In the genomic region with DNA sequence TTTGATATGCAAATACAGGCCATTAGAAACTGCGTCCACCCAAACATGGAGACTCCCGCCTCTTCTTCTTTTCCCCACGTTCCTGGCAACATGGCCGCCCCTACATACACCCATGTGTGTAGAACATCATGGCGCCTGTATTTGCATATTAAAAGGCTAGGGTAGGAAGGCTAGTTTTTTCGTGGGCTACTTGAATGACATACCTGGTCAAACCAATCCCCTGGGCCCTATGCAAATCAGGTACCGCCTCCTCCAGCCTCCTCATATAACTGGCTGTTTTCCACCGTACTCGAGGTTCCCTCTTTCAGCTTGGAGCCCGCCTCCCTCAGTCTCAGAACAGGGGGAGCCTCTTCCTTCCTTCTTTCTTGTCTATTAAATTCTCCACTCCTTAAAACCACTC, we compare ENCODE assay signal across 1 cellular context.
A peak's percentile ranks its signal among the peaks of the same experiment; 100 is the strongest.
TF ChIP-seq lines count a peak whose summit lies in the region.

No MANE protein-coding gene starts in this region.

TF ChIP-seq in K562, 482 proteins besides CTCF, POLR2A, EP300 and RAD21 (continues in another document):
- TF ChIP-seq PCBP1 (IDR thresholded peaks at IDR 0.05; ENCODE audit: low read depth, low read length, poor library complexity, severe bottlenecking) (no peak), ELF4 (CRISPR knock-in tag; IDR thresholded peaks at IDR 0.05) (no peak), JUND (IDR thresholded peaks at IDR 0.05; ENCODE audit: borderline replicate concordance, low read depth, low read length) (no peak), JUND (tag; IDR thresholded peaks at IDR 0.05; ENCODE audit: borderline replicate concordance, low read depth, low read length) (no peak), EHMT2 (IDR thresholded peaks at IDR 0.05) (peak; percentile 44; the same call in 1 of the 2 replicates), ZNF12 (CRISPR knock-in tag; IDR thresholded peaks at IDR 0.05) (no peak), DPF2 (IDR thresholded peaks at IDR 0.05) (no peak), NONO (IDR thresholded peaks at IDR 0.05; ENCODE audit: low read depth in 2 of 2, low read length in 1 of 2) (no peak), ZNF717 (CRISPR knock-in tag; IDR thresholded peaks at IDR 0.05) (no peak), BDP1 (IDR thresholded peaks at IDR 0.05; ENCODE audit: insufficient read depth, insufficient read length) (no peak), CC2D1A (IDR thresholded peaks at IDR 0.05) (no peak), ZNF232 (CRISPR knock-in tag; IDR thresholded peaks at IDR 0.05) (no peak), ZNF143 (CRISPR knock-in tag; IDR thresholded peaks at IDR 0.05) (no peak), KDM5B (IDR thresholded peaks at IDR 0.05; ENCODE audit: insufficient replicate concordance, low read depth, low read length) (no peak), NFIC (IDR thresholded peaks at IDR 0.05) (no peak), ZNF695 (CRISPR knock-in tag; IDR thresholded peaks at IDR 0.05) (no peak), KAT7 (CRISPR knock-in tag; IDR thresholded peaks at IDR 0.05; ENCODE audit: borderline replicate concordance) (no peak), KAT8 (IDR thresholded peaks at IDR 0.05; ENCODE audit: low read depth) (no peak), COPS2 (conservative IDR thresholded peaks at IDR 0.05) (no peak), MBD2 (IDR thresholded peaks at IDR 0.05; ENCODE audit: borderline replicate concordance, low read depth) (no peak), SREBF2 (CRISPR knock-in tag; IDR thresholded peaks at IDR 0.05) (no peak), L3MBTL2 (IDR thresholded peaks at IDR 0.05) (peak; percentile 61; the same call in 1 of the 2 replicates), KLF16 (IDR thresholded peaks at IDR 0.05) (no peak), KLF1 (tag; IDR thresholded peaks at IDR 0.05) (no peak), CHD2 (IDR thresholded peaks at IDR 0.05; ENCODE audit: low read depth, low read length) (no peak), HNRNPL (IDR thresholded peaks at IDR 0.05; ENCODE audit: low read depth, low read length) (no peak), ZNF253 (CRISPR knock-in tag; conservative IDR thresholded peaks at IDR 0.05) (no peak), MIER1 (IDR thresholded peaks at IDR 0.05; ENCODE audit: low read depth) (no peak), HDAC6 (IDR thresholded peaks at IDR 0.05; ENCODE audit: low read depth, low read length) (no peak), NFYB (IDR thresholded peaks at IDR 0.05; ENCODE audit: extremely low read depth, insufficient read length) (peak; percentile 9), ZBTB17 (CRISPR knock-in tag; IDR thresholded peaks at IDR 0.05) (no peak), GTF2A2 (tag; IDR thresholded peaks at IDR 0.05) (no peak), ZNF780A (CRISPR knock-in tag; IDR thresholded peaks at IDR 0.05) (no peak), CBX5 (IDR thresholded peaks at IDR 0.05; ENCODE audit: borderline replicate concordance, low read depth) (no peak), PHTF2 (CRISPR knock-in tag; IDR thresholded peaks at IDR 0.05) (no peak), TRIM28 (IDR thresholded peaks at IDR 0.05) (no peak), SMAD1 (IDR thresholded peaks at IDR 0.05; ENCODE audit: low read depth, low read length, partially characterized antibody) (no peak), TOE1 (IDR thresholded peaks at IDR 0.05; ENCODE audit: borderline replicate concordance) (no peak), TOE1 (CRISPR knock-in tag; IDR thresholded peaks at IDR 0.05; ENCODE audit: borderline replicate concordance, low read depth) (no peak)
- TF ChIP-seq, protein P1, sequence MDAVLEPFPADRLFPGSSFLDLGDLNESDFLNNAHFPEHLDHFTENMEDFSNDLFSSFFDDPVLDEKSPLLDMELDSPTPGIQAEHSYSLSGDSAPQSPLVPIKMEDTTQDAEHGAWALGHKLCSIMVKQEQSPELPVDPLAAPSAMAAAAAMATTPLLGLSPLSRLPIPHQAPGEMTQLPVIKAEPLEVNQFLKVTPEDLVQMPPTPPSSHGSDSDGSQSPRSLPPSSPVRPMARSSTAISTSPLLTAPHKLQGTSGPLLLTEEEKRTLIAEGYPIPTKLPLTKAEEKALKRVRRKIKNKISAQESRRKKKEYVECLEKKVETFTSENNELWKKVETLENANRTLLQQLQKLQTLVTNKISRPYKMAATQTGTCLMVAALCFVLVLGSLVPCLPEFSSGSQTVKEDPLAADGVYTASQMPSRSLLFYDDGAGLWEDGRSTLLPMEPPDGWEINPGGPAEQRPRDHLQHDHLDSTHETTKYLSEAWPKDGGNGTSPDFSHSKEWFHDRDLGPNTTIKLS (IDR thresholded peaks at IDR 0.05; ENCODE audit: borderline replicate concordance, low read depth) = no peak
- TF ChIP-seq, protein P2, sequence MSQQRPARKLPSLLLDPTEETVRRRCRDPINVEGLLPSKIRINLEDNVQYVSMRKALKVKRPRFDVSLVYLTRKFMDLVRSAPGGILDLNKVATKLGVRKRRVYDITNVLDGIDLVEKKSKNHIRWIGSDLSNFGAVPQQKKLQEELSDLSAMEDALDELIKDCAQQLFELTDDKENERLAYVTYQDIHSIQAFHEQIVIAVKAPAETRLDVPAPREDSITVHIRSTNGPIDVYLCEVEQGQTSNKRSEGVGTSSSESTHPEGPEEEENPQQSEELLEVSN (IDR thresholded peaks at IDR 0.05; ENCODE audit: borderline replicate concordance in 1 of 2, extremely low read depth in 1 of 2, insufficient read depth in 1 of 2, insufficient read length in 1 of 2, low read depth in 1 of 2, low read length in 1 of 2, poor library complexity in 1 of 2, severe bottlenecking in 1 of 2) = peak in 1 of 2 experiments; percentile 50
- TF ChIP-seq, protein P3, sequence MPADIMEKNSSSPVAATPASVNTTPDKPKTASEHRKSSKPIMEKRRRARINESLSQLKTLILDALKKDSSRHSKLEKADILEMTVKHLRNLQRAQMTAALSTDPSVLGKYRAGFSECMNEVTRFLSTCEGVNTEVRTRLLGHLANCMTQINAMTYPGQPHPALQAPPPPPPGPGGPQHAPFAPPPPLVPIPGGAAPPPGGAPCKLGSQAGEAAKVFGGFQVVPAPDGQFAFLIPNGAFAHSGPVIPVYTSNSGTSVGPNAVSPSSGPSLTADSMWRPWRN (IDR thresholded peaks at IDR 0.05; ENCODE audit: low read depth) = no peak
- TF ChIP-seq, protein P4, sequence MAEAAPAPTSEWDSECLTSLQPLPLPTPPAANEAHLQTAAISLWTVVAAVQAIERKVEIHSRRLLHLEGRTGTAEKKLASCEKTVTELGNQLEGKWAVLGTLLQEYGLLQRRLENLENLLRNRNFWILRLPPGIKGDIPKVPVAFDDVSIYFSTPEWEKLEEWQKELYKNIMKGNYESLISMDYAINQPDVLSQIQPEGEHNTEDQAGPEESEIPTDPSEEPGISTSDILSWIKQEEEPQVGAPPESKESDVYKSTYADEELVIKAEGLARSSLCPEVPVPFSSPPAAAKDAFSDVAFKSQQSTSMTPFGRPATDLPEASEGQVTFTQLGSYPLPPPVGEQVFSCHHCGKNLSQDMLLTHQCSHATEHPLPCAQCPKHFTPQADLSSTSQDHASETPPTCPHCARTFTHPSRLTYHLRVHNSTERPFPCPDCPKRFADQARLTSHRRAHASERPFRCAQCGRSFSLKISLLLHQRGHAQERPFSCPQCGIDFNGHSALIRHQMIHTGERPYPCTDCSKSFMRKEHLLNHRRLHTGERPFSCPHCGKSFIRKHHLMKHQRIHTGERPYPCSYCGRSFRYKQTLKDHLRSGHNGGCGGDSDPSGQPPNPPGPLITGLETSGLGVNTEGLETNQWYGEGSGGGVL (CRISPR knock-in tag; IDR thresholded peaks at IDR 0.05) = no peak
- TF ChIP-seq, protein P5, sequence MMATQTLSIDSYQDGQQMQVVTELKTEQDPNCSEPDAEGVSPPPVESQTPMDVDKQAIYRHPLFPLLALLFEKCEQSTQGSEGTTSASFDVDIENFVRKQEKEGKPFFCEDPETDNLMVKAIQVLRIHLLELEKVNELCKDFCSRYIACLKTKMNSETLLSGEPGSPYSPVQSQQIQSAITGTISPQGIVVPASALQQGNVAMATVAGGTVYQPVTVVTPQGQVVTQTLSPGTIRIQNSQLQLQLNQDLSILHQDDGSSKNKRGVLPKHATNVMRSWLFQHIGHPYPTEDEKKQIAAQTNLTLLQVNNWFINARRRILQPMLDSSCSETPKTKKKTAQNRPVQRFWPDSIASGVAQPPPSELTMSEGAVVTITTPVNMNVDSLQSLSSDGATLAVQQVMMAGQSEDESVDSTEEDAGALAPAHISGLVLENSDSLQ (IDR thresholded peaks at IDR 0.05) = peak; percentile 88
- TF ChIP-seq, protein P6, sequence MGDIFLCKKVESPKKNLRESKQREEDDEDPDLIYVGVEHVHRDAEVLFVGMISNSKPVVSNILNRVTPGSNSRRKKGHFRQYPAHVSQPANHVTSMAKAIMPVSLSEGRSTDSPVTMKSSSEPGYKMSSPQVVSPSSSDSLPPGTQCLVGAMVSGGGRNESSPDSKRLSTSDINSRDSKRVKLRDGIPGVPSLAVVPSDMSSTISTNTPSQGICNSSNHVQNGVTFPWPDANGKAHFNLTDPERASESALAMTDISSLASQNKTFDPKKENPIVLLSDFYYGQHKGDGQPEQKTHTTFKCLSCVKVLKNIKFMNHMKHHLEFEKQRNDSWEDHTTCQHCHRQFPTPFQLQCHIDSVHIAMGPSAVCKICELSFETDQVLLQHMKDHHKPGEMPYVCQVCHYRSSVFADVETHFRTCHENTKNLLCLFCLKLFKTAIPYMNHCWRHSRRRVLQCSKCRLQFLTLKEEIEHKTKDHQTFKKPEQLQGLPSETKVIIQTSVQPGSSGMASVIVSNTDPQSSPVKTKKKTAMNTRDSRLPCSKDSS (IDR thresholded peaks at IDR 0.05; ENCODE audit: low read depth, partially characterized antibody) = no peak
- TF ChIP-seq, protein P7, sequence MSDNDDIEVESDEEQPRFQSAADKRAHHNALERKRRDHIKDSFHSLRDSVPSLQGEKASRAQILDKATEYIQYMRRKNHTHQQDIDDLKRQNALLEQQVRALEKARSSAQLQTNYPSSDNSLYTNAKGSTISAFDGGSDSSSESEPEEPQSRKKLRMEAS (CRISPR knock-in tag; IDR thresholded peaks at IDR 0.05) = peak; percentile 54; the same call in 1 of the 2 replicates
- TF ChIP-seq, protein P8, sequence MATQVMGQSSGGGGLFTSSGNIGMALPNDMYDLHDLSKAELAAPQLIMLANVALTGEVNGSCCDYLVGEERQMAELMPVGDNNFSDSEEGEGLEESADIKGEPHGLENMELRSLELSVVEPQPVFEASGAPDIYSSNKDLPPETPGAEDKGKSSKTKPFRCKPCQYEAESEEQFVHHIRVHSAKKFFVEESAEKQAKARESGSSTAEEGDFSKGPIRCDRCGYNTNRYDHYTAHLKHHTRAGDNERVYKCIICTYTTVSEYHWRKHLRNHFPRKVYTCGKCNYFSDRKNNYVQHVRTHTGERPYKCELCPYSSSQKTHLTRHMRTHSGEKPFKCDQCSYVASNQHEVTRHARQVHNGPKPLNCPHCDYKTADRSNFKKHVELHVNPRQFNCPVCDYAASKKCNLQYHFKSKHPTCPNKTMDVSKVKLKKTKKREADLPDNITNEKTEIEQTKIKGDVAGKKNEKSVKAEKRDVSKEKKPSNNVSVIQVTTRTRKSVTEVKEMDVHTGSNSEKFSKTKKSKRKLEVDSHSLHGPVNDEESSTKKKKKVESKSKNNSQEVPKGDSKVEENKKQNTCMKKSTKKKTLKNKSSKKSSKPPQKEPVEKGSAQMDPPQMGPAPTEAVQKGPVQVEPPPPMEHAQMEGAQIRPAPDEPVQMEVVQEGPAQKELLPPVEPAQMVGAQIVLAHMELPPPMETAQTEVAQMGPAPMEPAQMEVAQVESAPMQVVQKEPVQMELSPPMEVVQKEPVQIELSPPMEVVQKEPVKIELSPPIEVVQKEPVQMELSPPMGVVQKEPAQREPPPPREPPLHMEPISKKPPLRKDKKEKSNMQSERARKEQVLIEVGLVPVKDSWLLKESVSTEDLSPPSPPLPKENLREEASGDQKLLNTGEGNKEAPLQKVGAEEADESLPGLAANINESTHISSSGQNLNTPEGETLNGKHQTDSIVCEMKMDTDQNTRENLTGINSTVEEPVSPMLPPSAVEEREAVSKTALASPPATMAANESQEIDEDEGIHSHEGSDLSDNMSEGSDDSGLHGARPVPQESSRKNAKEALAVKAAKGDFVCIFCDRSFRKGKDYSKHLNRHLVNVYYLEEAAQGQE (CRISPR knock-in tag; IDR thresholded peaks at IDR 0.05; ENCODE audit: low read depth) = no peak
- TF ChIP-seq, protein P9, sequence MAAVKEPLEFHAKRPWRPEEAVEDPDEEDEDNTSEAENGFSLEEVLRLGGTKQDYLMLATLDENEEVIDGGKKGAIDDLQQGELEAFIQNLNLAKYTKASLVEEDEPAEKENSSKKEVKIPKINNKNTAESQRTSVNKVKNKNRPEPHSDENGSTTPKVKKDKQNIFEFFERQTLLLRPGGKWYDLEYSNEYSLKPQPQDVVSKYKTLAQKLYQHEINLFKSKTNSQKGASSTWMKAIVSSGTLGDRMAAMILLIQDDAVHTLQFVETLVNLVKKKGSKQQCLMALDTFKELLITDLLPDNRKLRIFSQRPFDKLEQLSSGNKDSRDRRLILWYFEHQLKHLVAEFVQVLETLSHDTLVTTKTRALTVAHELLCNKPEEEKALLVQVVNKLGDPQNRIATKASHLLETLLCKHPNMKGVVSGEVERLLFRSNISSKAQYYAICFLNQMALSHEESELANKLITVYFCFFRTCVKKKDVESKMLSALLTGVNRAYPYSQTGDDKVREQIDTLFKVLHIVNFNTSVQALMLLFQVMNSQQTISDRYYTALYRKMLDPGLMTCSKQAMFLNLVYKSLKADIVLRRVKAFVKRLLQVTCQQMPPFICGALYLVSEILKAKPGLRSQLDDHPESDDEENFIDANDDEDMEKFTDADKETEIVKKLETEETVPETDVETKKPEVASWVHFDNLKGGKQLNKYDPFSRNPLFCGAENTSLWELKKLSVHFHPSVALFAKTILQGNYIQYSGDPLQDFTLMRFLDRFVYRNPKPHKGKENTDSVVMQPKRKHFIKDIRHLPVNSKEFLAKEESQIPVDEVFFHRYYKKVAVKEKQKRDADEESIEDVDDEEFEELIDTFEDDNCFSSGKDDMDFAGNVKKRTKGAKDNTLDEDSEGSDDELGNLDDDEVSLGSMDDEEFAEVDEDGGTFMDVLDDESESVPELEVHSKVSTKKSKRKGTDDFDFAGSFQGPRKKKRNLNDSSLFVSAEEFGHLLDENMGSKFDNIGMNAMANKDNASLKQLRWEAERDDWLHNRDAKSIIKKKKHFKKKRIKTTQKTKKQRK (IDR thresholded peaks at IDR 0.05; ENCODE audit: borderline replicate concordance, low read depth, low read length) = no peak
- TF ChIP-seq, protein P10, sequence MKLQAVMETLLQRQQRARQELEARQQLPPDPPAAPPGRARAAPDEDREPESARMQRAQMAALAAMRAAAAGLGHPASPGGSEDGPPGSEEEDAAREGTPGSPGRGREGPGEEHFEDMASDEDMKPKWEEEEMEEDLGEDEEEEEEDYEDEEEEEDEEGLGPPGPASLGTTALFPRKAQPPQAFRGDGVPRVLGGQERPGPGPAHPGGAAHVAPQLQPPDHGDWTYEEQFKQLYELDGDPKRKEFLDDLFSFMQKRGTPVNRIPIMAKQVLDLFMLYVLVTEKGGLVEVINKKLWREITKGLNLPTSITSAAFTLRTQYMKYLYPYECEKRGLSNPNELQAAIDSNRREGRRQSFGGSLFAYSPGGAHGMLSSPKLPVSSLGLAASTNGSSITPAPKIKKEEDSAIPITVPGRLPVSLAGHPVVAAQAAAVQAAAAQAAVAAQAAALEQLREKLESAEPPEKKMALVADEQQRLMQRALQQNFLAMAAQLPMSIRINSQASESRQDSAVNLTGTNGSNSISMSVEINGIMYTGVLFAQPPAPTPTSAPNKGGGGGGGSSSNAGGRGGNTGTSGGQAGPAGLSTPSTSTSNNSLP (IDR thresholded peaks at IDR 0.05; ENCODE audit: borderline replicate concordance, low read depth, low read length) = no peak
